ENCODE assay signal across 1 cellular context in genomic region chr7:77444123-77444522, GRCh38.
TF ChIP-seq lines count a peak whose summit lies in the region.

No MANE protein-coding gene starts in this region.

TF ChIP-seq in GM23338, 12 proteins besides CTCF, POLR2A, EP300 and RAD21 (continued from another document):
- no peak for TF ChIP-seq JUNB (IDR thresholded peaks at IDR 0.05; ENCODE audit: unreplicated experiment)
- TF ChIP-seq POLR2AphosphoS5 (IDR thresholded peaks at IDR 0.05; ENCODE audit: low read depth): no peak
- no peak for TF ChIP-seq CREB1 (CRISPR knock-in tag; IDR thresholded peaks at IDR 0.05; ENCODE audit: low read depth)
- no peak for TF ChIP-seq EZH2 (IDR thresholded peaks at IDR 0.05; ENCODE audit: low read depth, unreplicated experiment)
- TF ChIP-seq NANOG (IDR thresholded peaks at IDR 0.05; ENCODE audit: borderline replicate concordance): no peak
- no peak for TF ChIP-seq ETS1 (IDR thresholded peaks at IDR 0.05)
- TF ChIP-seq, protein P1, sequence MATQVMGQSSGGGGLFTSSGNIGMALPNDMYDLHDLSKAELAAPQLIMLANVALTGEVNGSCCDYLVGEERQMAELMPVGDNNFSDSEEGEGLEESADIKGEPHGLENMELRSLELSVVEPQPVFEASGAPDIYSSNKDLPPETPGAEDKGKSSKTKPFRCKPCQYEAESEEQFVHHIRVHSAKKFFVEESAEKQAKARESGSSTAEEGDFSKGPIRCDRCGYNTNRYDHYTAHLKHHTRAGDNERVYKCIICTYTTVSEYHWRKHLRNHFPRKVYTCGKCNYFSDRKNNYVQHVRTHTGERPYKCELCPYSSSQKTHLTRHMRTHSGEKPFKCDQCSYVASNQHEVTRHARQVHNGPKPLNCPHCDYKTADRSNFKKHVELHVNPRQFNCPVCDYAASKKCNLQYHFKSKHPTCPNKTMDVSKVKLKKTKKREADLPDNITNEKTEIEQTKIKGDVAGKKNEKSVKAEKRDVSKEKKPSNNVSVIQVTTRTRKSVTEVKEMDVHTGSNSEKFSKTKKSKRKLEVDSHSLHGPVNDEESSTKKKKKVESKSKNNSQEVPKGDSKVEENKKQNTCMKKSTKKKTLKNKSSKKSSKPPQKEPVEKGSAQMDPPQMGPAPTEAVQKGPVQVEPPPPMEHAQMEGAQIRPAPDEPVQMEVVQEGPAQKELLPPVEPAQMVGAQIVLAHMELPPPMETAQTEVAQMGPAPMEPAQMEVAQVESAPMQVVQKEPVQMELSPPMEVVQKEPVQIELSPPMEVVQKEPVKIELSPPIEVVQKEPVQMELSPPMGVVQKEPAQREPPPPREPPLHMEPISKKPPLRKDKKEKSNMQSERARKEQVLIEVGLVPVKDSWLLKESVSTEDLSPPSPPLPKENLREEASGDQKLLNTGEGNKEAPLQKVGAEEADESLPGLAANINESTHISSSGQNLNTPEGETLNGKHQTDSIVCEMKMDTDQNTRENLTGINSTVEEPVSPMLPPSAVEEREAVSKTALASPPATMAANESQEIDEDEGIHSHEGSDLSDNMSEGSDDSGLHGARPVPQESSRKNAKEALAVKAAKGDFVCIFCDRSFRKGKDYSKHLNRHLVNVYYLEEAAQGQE (IDR thresholded peaks at IDR 0.05; ENCODE audit: unreplicated experiment): no peak
- no peak for TF ChIP-seq ZNF331 (CRISPR knock-in tag; IDR thresholded peaks at IDR 0.05; ENCODE audit: low read depth)
- TF ChIP-seq EZH2phosphoT487 (IDR thresholded peaks at IDR 0.05; ENCODE audit: unreplicated experiment): no peak
